In genomic region chr20:59030911-59031310, GRCh38 we compare ENCODE assay signal across 1 cellular context.
TF ChIP-seq lines count a peak whose summit lies in the region.

No MANE protein-coding gene starts in this region.

TF ChIP-seq in HepG2, 621 proteins besides CTCF, POLR2A, EP300 and RAD21:
- TF ChIP-seq IRF9 (CRISPR knock-in tag; IDR thresholded peaks at IDR 0.05; ENCODE audit: borderline replicate concordance) (no peak), CREM (IDR thresholded peaks at IDR 0.05) (no peak; the same call in 1 of the 2 replicates), CREM (CRISPR knock-in tag; IDR thresholded peaks at IDR 0.05) (no peak), ELF4 (CRISPR knock-in tag; IDR thresholded peaks at IDR 0.05; ENCODE audit: borderline replicate concordance) (0 out of 2 replicates have a peak, but pooled peaks have one; percentile 22), HES4 (CRISPR knock-in tag; IDR thresholded peaks at IDR 0.05; ENCODE audit: borderline replicate concordance) (no peak)
